1 cellular context compared by ENCODE assay signal in genomic region chr10:126904807-126905686, GRCh38.
TF ChIP-seq lines count a peak whose summit lies in the region.

DOCK1 (plus strand) TSS chr10:126905428; CDS start chr10:126905518, 90 bp downstream.

TF ChIP-seq in HEK293, 187 proteins besides CTCF, POLR2A, EP300 and RAD21 (continued from another document and continues in another):
- TF ChIP-seq ZBTB11 (tag by site-specific recombination; conservative IDR thresholded peaks at IDR 0.05; ENCODE audit: low read depth) (peak; percentile 58; the same call in 1 of the 2 replicates), ZBTB6 (tag by site-specific recombination; IDR thresholded peaks at IDR 0.05) (0 out of 2 replicates have a peak, but pooled peaks have one; percentile 19), ZNF23 (tag by site-specific recombination; IDR thresholded peaks at IDR 0.05; ENCODE audit: borderline replicate concordance) (no peak), KLF17 (tag by site-specific recombination; IDR thresholded peaks at IDR 0.05) (no peak), ZXDB (tag by site-specific recombination; IDR thresholded peaks at IDR 0.05) (no peak), ZFP37 (tag by site-specific recombination; IDR thresholded peaks at IDR 0.05) (no peak), ZNF24 (tag by site-specific recombination; IDR thresholded peaks at IDR 0.05) (peak; percentile 59; the same call in 1 of the 2 replicates), KLF7 (tag by site-specific recombination; IDR thresholded peaks at IDR 0.05; ENCODE audit: borderline replicate concordance) (no peak), ZNF548 (tag by site-specific recombination; IDR thresholded peaks at IDR 0.05) (no peak), PRDM6 (tag by site-specific recombination; IDR thresholded peaks at IDR 0.05) (no peak), ZNF335 (tag by site-specific recombination; conservative IDR thresholded peaks at IDR 0.05) (peak; percentile 97), ZNF664 (tag by site-specific recombination; IDR thresholded peaks at IDR 0.05) (no peak), ZNF140 (tag by site-specific recombination; IDR thresholded peaks at IDR 0.05) (no peak), ZIC2 (tag by site-specific recombination; IDR thresholded peaks at IDR 0.05) (peak; percentile 47; the same call in 1 of the 2 replicates), ZNF623 (tag by site-specific recombination; IDR thresholded peaks at IDR 0.05) (no peak), ZNF398 (tag by site-specific recombination; IDR thresholded peaks at IDR 0.05) (no peak), ZBTB8A (tag by site-specific recombination; IDR thresholded peaks at IDR 0.05) (peak; percentile 87), ZNF121 (tag by site-specific recombination; IDR thresholded peaks at IDR 0.05) (no peak), ZNF48 (tag by site-specific recombination; IDR thresholded peaks at IDR 0.05) (no peak), ZBTB48 (tag by site-specific recombination; IDR thresholded peaks at IDR 0.05) (no peak), ZNF514 (tag by site-specific recombination; IDR thresholded peaks at IDR 0.05) (no peak), YY2 (tag by site-specific recombination; IDR thresholded peaks at IDR 0.05) (peak; percentile 67; the same call in 1 of the 2 replicates), ZNF423 (tag by site-specific recombination; IDR thresholded peaks at IDR 0.05) (no peak), HIC1 (tag by site-specific recombination; IDR thresholded peaks at IDR 0.05) (no peak), YY1 (tag by site-specific recombination; IDR thresholded peaks at IDR 0.05) (peak; percentile 58; the same call in 1 of the 2 replicates), ZNF513 (tag by site-specific recombination; IDR thresholded peaks at IDR 0.05) (no peak), REST (tag by site-specific recombination; IDR thresholded peaks at IDR 0.05) (no peak), ZBTB10 (tag by site-specific recombination; IDR thresholded peaks at IDR 0.05) (no peak), ZBTB17 (tag by site-specific recombination; IDR thresholded peaks at IDR 0.05) (no peak), ZNF211 (tag by site-specific recombination; IDR thresholded peaks at IDR 0.05; ENCODE audit: low read depth) (no peak), GLIS2 (tag by site-specific recombination; IDR thresholded peaks at IDR 0.05) (peak; percentile 81), PBX3 (CRISPR knock-in tag; IDR thresholded peaks at IDR 0.05) (peak; percentile 47; the same call in 1 of the 2 replicates)
